2 cellular contexts compared by ENCODE assay signal in genomic region chr17:72975509-72975908, GRCh38.
TF ChIP-seq lines count a peak whose summit lies in the region.

No MANE protein-coding gene starts in this region.

TF ChIP-seq in HepG2, 621 proteins besides CTCF, POLR2A, EP300 and RAD21 (continued from another document):
- TF ChIP-seq FOXJ3 (CRISPR knock-in tag; IDR thresholded peaks at IDR 0.05; ENCODE audit: borderline replicate concordance) = 0 out of 2 replicates have a peak, but pooled peaks have one; percentile 19
- no peak for TF ChIP-seq LRRFIP1 (CRISPR knock-in tag; conservative IDR thresholded peaks at IDR 0.05)

TF ChIP-seq in K562, 482 proteins besides CTCF, POLR2A, EP300 and RAD21 (continued from another document):
- no peak for TF ChIP-seq STAT6 (CRISPR knock-in tag; IDR thresholded peaks at IDR 0.05)
